1 cellular context compared by ENCODE assay signal in the genomic region with DNA sequence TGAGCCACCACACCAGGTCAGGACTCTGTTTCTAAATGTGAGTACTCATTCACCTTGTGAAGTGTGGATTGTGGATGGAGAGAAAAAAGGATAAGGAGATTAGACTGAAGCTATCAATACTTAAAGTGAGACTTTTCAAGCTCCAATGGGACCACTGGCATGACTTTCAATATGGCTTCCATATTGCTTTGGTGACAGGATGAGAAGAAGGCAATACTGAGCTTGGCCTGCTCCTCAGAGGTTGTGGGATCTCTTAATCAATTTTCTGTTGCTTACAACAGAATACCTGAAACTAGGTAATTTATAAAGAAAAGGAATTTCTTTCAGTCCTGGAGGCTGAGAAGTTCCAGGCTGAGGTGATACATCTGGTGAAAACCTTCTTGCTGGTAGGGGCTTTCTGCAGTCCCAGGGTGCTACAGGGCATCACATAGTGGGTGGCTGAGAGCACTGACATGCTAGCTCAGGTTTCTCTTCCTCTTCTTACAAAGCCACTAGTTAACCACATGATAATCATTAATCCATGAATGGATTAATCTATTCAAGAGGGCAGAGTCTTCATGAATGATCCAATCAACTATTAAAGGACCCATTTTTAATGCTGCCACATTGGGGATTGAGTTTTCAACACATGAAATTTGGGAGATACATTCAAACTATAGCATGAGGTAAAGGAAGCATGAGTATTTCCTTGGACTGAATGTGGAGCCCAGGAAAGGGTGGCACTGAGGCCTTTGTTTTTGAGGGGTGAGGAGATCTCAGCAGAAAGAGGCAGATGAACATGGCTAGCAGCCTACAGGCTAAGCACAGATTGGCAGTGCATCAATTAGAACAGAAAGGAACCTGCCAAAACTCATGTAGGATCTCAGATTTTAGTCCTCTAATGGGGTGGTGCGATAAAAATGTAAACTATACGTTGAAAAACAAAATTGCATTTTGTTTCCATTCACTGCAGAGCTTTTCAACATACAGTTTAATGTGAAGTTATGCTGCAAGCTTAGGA.
TF ChIP-seq lines count a peak whose summit lies in the region.

No MANE protein-coding gene starts in this region.

TF ChIP-seq in GM12878, 131 proteins besides CTCF, POLR2A, EP300 and RAD21 (continued from another document):
- TF ChIP-seq, protein P1, sequence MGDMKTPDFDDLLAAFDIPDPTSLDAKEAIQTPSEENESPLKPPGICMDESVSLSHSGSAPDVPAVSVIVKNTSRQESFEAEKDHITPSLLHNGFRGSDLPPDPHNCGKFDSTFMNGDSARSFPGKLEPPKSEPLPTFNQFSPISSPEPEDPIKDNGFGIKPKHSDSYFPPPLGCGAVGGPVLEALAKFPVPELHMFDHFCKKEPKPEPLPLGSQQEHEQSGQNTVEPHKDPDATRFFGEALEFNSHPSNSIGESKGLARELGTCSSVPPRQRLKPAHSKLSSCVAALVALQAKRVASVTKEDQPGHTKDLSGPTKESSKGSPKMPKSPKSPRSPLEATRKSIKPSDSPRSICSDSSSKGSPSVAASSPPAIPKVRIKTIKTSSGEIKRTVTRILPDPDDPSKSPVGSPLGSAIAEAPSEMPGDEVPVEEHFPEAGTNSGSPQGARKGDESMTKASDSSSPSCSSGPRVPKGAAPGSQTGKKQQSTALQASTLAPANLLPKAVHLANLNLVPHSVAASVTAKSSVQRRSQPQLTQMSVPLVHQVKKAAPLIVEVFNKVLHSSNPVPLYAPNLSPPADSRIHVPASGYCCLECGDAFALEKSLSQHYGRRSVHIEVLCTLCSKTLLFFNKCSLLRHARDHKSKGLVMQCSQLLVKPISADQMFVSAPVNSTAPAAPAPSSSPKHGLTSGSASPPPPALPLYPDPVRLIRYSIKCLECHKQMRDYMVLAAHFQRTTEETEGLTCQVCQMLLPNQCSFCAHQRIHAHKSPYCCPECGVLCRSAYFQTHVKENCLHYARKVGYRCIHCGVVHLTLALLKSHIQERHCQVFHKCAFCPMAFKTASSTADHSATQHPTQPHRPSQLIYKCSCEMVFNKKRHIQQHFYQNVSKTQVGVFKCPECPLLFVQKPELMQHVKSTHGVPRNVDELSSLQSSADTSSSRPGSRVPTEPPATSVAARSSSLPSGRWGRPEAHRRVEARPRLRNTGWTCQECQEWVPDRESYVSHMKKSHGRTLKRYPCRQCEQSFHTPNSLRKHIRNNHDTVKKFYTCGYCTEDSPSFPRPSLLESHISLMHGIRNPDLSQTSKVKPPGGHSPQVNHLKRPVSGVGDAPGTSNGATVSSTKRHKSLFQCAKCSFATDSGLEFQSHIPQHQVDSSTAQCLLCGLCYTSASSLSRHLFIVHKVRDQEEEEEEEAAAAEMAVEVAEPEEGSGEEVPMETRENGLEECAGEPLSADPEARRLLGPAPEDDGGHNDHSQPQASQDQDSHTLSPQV (IDR thresholded peaks at IDR 0.05) = peak; percentile 99
- TF ChIP-seq MTA2 (IDR thresholded peaks at IDR 0.05; ENCODE audit: low read depth) = peak; percentile 78
- TF ChIP-seq SMARCA5 (IDR thresholded peaks at IDR 0.05) = peak; percentile 56; the same call in 1 of the 2 replicates
- 0 out of 2 replicates have a peak, but pooled peaks have one; percentile 12 for TF ChIP-seq BMI1 (IDR thresholded peaks at IDR 0.05; ENCODE audit: borderline replicate concordance)
- TF ChIP-seq, protein P2, sequence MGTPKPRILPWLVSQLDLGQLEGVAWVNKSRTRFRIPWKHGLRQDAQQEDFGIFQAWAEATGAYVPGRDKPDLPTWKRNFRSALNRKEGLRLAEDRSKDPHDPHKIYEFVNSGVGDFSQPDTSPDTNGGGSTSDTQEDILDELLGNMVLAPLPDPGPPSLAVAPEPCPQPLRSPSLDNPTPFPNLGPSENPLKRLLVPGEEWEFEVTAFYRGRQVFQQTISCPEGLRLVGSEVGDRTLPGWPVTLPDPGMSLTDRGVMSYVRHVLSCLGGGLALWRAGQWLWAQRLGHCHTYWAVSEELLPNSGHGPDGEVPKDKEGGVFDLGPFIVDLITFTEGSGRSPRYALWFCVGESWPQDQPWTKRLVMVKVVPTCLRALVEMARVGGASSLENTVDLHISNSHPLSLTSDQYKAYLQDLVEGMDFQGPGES (IDR thresholded peaks at IDR 0.05) = no peak
- TF ChIP-seq, protein P3, sequence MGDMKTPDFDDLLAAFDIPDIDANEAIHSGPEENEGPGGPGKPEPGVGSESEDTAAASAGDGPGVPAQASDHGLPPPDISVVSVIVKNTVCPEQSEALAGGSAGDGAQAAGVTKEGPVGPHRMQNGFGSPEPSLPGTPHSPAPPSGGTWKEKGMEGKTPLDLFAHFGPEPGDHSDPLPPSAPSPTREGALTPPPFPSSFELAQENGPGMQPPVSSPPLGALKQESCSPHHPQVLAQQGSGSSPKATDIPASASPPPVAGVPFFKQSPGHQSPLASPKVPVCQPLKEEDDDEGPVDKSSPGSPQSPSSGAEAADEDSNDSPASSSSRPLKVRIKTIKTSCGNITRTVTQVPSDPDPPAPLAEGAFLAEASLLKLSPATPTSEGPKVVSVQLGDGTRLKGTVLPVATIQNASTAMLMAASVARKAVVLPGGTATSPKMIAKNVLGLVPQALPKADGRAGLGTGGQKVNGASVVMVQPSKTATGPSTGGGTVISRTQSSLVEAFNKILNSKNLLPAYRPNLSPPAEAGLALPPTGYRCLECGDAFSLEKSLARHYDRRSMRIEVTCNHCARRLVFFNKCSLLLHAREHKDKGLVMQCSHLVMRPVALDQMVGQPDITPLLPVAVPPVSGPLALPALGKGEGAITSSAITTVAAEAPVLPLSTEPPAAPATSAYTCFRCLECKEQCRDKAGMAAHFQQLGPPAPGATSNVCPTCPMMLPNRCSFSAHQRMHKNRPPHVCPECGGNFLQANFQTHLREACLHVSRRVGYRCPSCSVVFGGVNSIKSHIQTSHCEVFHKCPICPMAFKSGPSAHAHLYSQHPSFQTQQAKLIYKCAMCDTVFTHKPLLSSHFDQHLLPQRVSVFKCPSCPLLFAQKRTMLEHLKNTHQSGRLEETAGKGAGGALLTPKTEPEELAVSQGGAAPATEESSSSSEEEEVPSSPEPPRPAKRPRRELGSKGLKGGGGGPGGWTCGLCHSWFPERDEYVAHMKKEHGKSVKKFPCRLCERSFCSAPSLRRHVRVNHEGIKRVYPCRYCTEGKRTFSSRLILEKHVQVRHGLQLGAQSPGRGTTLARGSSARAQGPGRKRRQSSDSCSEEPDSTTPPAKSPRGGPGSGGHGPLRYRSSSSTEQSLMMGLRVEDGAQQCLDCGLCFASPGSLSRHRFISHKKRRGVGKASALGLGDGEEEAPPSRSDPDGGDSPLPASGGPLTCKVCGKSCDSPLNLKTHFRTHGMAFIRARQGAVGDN (IDR thresholded peaks at IDR 0.05) = peak; percentile 98
- no peak for TF ChIP-seq SIN3A (IDR thresholded peaks at IDR 0.05; ENCODE audit: low read depth, low read length)
- peak; percentile 11 for TF ChIP-seq SP1 (IDR thresholded peaks at IDR 0.05; ENCODE audit: low read depth, low read length)
- no peak for TF ChIP-seq KAT2A (conservative IDR thresholded peaks at IDR 0.05; ENCODE audit: control insufficient read depth, low read depth, low read length)
- peak; percentile 72 for TF ChIP-seq BCL11A (IDR thresholded peaks at IDR 0.05; ENCODE audit: low read depth, low read length)
- TF ChIP-seq MEF2B (IDR thresholded peaks at IDR 0.05; ENCODE audit: partially characterized antibody, poor library complexity, severe bottlenecking) = peak; percentile 68
- TF ChIP-seq IKZF1 (conservative IDR thresholded peaks at IDR 0.05) = peak; percentile 67; the same call in 1 of the 2 replicates
- peak; percentile 27; the same call in 1 of the 2 replicates for TF ChIP-seq ZNF217 (IDR thresholded peaks at IDR 0.05)
- peak; percentile 68 to 81 for TF ChIP-seq IKZF2 (IDR thresholded peaks at IDR 0.05)
- TF ChIP-seq, protein P4, sequence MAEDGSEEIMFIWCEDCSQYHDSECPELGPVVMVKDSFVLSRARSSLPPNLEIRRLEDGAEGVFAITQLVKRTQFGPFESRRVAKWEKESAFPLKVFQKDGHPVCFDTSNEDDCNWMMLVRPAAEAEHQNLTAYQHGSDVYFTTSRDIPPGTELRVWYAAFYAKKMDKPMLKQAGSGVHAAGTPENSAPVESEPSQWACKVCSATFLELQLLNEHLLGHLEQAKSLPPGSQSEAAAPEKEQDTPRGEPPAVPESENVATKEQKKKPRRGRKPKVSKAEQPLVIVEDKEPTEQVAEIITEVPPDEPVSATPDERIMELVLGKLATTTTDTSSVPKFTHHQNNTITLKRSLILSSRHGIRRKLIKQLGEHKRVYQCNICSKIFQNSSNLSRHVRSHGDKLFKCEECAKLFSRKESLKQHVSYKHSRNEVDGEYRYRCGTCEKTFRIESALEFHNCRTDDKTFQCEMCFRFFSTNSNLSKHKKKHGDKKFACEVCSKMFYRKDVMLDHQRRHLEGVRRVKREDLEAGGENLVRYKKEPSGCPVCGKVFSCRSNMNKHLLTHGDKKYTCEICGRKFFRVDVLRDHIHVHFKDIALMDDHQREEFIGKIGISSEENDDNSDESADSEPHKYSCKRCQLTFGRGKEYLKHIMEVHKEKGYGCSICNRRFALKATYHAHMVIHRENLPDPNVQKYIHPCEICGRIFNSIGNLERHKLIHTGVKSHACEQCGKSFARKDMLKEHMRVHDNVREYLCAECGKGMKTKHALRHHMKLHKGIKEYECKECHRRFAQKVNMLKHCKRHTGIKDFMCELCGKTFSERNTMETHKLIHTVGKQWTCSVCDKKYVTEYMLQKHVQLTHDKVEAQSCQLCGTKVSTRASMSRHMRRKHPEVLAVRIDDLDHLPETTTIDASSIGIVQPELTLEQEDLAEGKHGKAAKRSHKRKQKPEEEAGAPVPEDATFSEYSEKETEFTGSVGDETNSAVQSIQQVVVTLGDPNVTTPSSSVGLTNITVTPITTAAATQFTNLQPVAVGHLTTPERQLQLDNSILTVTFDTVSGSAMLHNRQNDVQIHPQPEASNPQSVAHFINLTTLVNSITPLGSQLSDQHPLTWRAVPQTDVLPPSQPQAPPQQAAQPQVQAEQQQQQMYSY (CRISPR knock-in tag; IDR thresholded peaks at IDR 0.05) = peak; percentile 64; the same call in 1 of the 2 replicates
